Comparison of ENCODE assay signal across 9 cellular contexts in genomic region chr12:59736786-59737185, GRCh38.
DNase-seq lines count a peak whose midpoint lies in the region; TF ChIP-seq lines count a peak whose summit lies in the region.
"Had no signal": no experiment of that assay in that cellular context is flagged by ENCODE, and none has a peak within 500 bp of the region (broad histone marks: within the 10 kb centered on the region; RNA-seq: fewer than 3 reads in every experiment).

No MANE protein-coding gene starts in this region.

- peak overlapping the region; percentile 73 for H2AFZ ChIP-seq in neural progenitor cell (replicated peaks)

- no peak overlapping the region for H3K9ac ChIP-seq in neural progenitor cell

- no peak overlapping the region for H3K27ac ChIP-seq in neural progenitor cell
- H3K27ac ChIP-seq in substantia nigra (ENCODE audit: low read depth, low read length, poor library complexity, severe bottlenecking), result no peak overlapping the region

- in situ Hi-C loops in G401 (cut with HindIII; ENCODE audit: low sequenced_read_pairs), result no loop called here

- H3K4me2 ChIP-seq in neural progenitor cell, result no peak overlapping the region

- H3K36me3 Mint-ChIP-seq in neural progenitor cell (no peaks in the 10 kb centered on the region), nephron progenitor cell (ENCODE audit: low read depth) (no peaks in the 10 kb centered on the region)

- no peaks in the 10 kb centered on the region for H4K20me1 ChIP-seq in neural progenitor cell (ENCODE audit: low read depth)

- no peaks in the 10 kb centered on the region for H3F3A ChIP-seq in neural progenitor cell (ENCODE audit: low read depth)

- H3K27me3 ChIP-seq in neural progenitor cell, result no peaks in the 10 kb centered on the region

- H3K4me3 ChIP-seq in neural progenitor cell, result no peak overlapping the region

- no peak for TF ChIP-seq CTCF in neural progenitor cell (IDR thresholded peaks at IDR 0.05)
- TF ChIP-seq CTCF in nephron progenitor cell (IDR thresholded peaks at IDR 0.05), result no peak

- H3K4me1 Mint-ChIP-seq in neural progenitor cell, result peaks cover 5% of the 10 kb centered on the region
- H3K4me1 Mint-ChIP-seq in nephron progenitor cell, result no peaks in the 10 kb centered on the region

- H3K79me2 ChIP-seq in neural progenitor cell (ENCODE audit: low read depth), result no peaks in the 10 kb centered on the region

- H3K4me1 ChIP-seq in neural progenitor cell, result no peaks in the 10 kb centered on the region

- H3K27me3 Mint-ChIP-seq in neural progenitor cell (ENCODE audit: insufficient read depth, low read depth) (no peaks in the 10 kb centered on the region), nephron progenitor cell (ENCODE audit: low read depth, poor library complexity) (peaks cover 3% of the 10 kb centered on the region)

- no peaks in the 10 kb centered on the region for H3K36me3 ChIP-seq in neural progenitor cell

- no peak overlapping the region for H3K4me3 Mint-ChIP-seq in neural progenitor cell
- H3K4me3 Mint-ChIP-seq in nephron progenitor cell, result no peak overlapping the region
- H3K4me3 Mint-ChIP-seq: activated T-cell treated with anti-CD3 and anti-CD28 coated beads, Interleukin-2, amount 50 U/mL, for 4 hours had no signal

- DNase-seq in ELF-1 (ENCODE audit: low read depth, low spot score), result peak; percentile 47
- peak; percentile 21 for DNase-seq in NCI-H345 (lab: John Stamatoyannopoulos, UW)
- DNase-seq in dedifferentiated amniotic fluid mesenchymal stem cell (ENCODE audit: extremely low spot score), result peak; percentile 91
- DNase-seq in neural progenitor cell (ENCODE audit: low spot score), result no peak
- no peak for DNase-seq in nephron progenitor cell
- no peak for DNase-seq in substantia nigra (lab: John Stamatoyannopoulos, UW)
- DNase-seq in G401 (ENCODE audit: low spot score), result no peak
- DNase-seq: activated T-cell treated with anti-CD3 and anti-CD28 coated beads, Interleukin-2, amount 50 U/mL, for 4 hours; NCI-H510A had no signal

- no peaks in the 10 kb centered on the region for H3K9me3 Mint-ChIP-seq in neural progenitor cell
- no peaks in the 10 kb centered on the region for H3K9me3 Mint-ChIP-seq in nephron progenitor cell
- H3K9me3 Mint-ChIP-seq: activated T-cell treated with anti-CD3 and anti-CD28 coated beads, Interleukin-2, amount 50 U/mL, for 4 hours had no signal

- H3K9me3 ChIP-seq in neural progenitor cell (ENCODE audit: low read depth), result no peaks in the 10 kb centered on the region

- H3K27ac Mint-ChIP-seq in neural progenitor cell (no peak overlapping the region), nephron progenitor cell (no peak overlapping the region)

Comparison
In these comparisons a context has a peak if more than half of its experiments do, and no peak if none do; other contexts are left out.
1. DNase-seq: peak in ELF-1 (single experiment), NCI-H345 (single experiment) and dedifferentiated amniotic fluid mesenchymal stem cell (single experiment); none in neural progenitor cell (single experiment), nephron progenitor cell (single experiment), substantia nigra (0 of 49) and G401 (single experiment).